Comparison of ENCODE assay signal across 2 cellular contexts in the genomic region with DNA sequence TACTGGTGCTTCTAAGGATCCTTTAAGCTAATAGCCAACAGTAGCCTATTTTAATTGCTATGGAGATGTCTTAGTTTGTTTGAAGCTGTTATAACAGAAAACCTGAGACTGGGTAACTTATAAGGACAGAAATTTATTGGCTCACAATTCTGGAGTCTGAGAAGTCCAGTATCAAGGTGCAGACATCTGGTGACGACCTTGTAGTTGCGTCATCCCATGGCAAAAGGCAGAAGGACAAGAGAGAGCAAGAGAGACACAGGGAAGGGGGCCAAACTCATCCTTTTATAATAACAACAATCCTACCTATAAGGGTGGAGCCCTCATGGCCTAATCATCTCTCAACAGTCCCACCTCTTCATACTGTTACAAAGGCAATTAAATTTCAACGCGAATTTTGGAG.
A peak's percentile ranks its signal among the peaks of the same experiment; 100 is the strongest.
TF ChIP-seq lines count a peak whose summit lies in the region.

No MANE protein-coding gene starts in this region.

TF ChIP-seq in A549, 52 proteins besides CTCF, POLR2A, EP300 and RAD21:
- TF ChIP-seq HOXB5 (CRISPR knock-in tag; IDR thresholded peaks at IDR 0.05) (no peak), CEBPB (IDR thresholded peaks at IDR 0.05) (peak; percentile 29 to 80; a peak in 3 of 4 replicates)
TF ChIP-seq in A549: peak in this region for 1.

TF ChIP-seq in IMR-90, 13 proteins besides CTCF, POLR2A, EP300 and RAD21:
- TF ChIP-seq CEBPB (IDR thresholded peaks at IDR 0.05; ENCODE audit: low read depth, low read length) (0 out of 2 replicates have a peak, but pooled peaks have one; percentile 25), FOS (IDR thresholded peaks at IDR 0.05; ENCODE audit: low read depth, low read length) (no peak)
